Comparison of ENCODE assay signal across 8 cellular contexts in genomic region chrX:103629295-103630170, GRCh38. TPM values are rescaled to one million over a fixed set of nuclear protein-coding genes. Genes with fewer than 3 reads are reported as not detected.
A peak's percentile ranks its signal among the peaks of the same experiment; 100 is the strongest.
DNase-seq lines count a peak whose midpoint lies in the region; ATAC-seq and TF ChIP-seq lines count a peak whose summit lies in the region.

No MANE protein-coding gene starts in this region.

- peak; percentile 64 for TF ChIP-seq CTCF in AG04450 (IDR thresholded peaks at IDR 0.05; ENCODE audit: low read depth, low read length)
- TF ChIP-seq CTCF in OCI-LY3 (IDR thresholded peaks at IDR 0.05; ENCODE audit: low read depth, low read length) = peak; percentile 22; the same call in 1 of the 2 replicates
- peak; percentile 53 for TF ChIP-seq CTCF in osteoblast (IDR thresholded peaks at IDR 0.05; ENCODE audit: extremely low read depth, low read depth, low read length)

- H2AFZ ChIP-seq in OCI-LY3 (ENCODE audit: low read depth, low read length) (peak overlapping the region; percentile 96), osteoblast (ENCODE audit: low read length) (peak overlapping the region; percentile 90)

- no peaks in the 10 kb centered on the region for H4K20me1 ChIP-seq in OCI-LY3 (ENCODE audit: insufficient read depth, low read length)
- H4K20me1 ChIP-seq in osteoblast (ENCODE audit: insufficient read depth, low read length) = no peaks in the 10 kb centered on the region

- CTCF ChIA-PET in AG04450 (lab: Charles Lee) = interaction anchor here (0.6 to 2.0 kb wide), 28 partner anchors 10 to 212 kb away, joined by 3 to 18 read pairs (median 5); no protein-coding TSS in a partner anchor

- H3K4me2 ChIP-seq in OCI-LY3 (ENCODE audit: low read length) = peak overlapping the region; percentile 90
- peak overlapping the region; percentile 72 for H3K4me2 ChIP-seq in osteoblast (ENCODE audit: insufficient read depth, low read length)

- peak overlapping the region; percentile 71 for H3K4me3 ChIP-seq in AG04450 (ENCODE audit: low read depth, low read length)
- peak overlapping the region; percentile 98 for H3K4me3 ChIP-seq in OCI-LY3 (ENCODE audit: low read length)
- peak overlapping the region; percentile 82 for H3K4me3 ChIP-seq in osteoblast (ENCODE audit: insufficient read depth, low read length)

- no peaks in the 10 kb centered on the region for H3K36me3 ChIP-seq in OCI-LY3 (replicated peaks; ENCODE audit: low read depth, low read length)
- H3K36me3 ChIP-seq in osteoblast (ENCODE audit: insufficient read depth, low read length) = no peaks in the 10 kb centered on the region

- H3K9ac ChIP-seq in OCI-LY3 (ENCODE audit: low read length) = peak overlapping the region; percentile 87

- H3K27ac ChIP-seq in AG04450 (ENCODE audit: low read depth, low read length) (peak overlapping the region; percentile 77), OCI-LY3 (ENCODE audit: low read length) (peak overlapping the region; percentile 27), adipose tissue (ENCODE audit: low read depth, low read length) (peak overlapping the region; percentile 38), osteoblast (ENCODE audit: low read depth, low read length) (peak overlapping the region; percentile 74)

- peak; percentile 20 for DNase-seq in AG04450 (ENCODE audit: low read depth, low spot score)
- peak; percentile 62 for DNase-seq in HK-2 (ENCODE audit: unreplicated experiment)
- peak; percentile 82 for DNase-seq in cardiac septum (ENCODE audit: low spot score)
- no peak for DNase-seq in osteoblast (ENCODE audit: insufficient read length, low spot score, missing footprints)

- H3K27me3 ChIP-seq in AG04450 (ENCODE audit: control insufficient read depth, insufficient read depth, low read length) = no peaks in the 10 kb centered on the region
- H3K27me3 ChIP-seq in OCI-LY3 (ENCODE audit: low read depth, low read length) = no peaks in the 10 kb centered on the region
- H3K27me3 ChIP-seq in osteoblast (ENCODE audit: insufficient read depth, low read length) = peaks cover 13% of the 10 kb centered on the region

- H3K9me3 ChIP-seq in AG04450 (ENCODE audit: control insufficient read depth, insufficient read depth, low read length) (no peaks in the 10 kb centered on the region), OCI-LY3 (ENCODE audit: insufficient read depth, low read length) (no peaks in the 10 kb centered on the region), osteoblast (ENCODE audit: low read depth, low read length) (no peaks in the 10 kb centered on the region)

- ATAC-seq in GM18868 (IDR thresholded peaks at IDR 0.05; ENCODE audit: unreplicated experiment) (peak; percentile 39), HG03095 (IDR thresholded peaks at IDR 0.05; ENCODE audit: unreplicated experiment) (no peak)

- peaks cover 3% of the 10 kb centered on the region; the same call in 1 of the 2 replicates for H3K4me1 ChIP-seq in OCI-LY3 (ENCODE audit: low read length)
- peaks cover 3% of the 10 kb centered on the region for H3K4me1 ChIP-seq in osteoblast (ENCODE audit: insufficient read depth, low read length)

- intact Hi-C loops in cardiac septum (cut with DNase I) = loop anchor here (2.0 kb wide), 1 partner anchor 57 kb away; the partner anchor contains the start of gene MORF4L2

- no peaks in the 10 kb centered on the region for H3K79me2 ChIP-seq in OCI-LY3 (ENCODE audit: low read length)
- peaks cover 18% of the 10 kb centered on the region for H3K79me2 ChIP-seq in osteoblast (ENCODE audit: insufficient read depth, low read length)

- POLR2A ChIA-PET in AG04450 (lab: Yijun Ruan, JAX) = interaction anchor here (0.6 to 1.9 kb wide), 8 partner anchors 10 to 133 kb away, joined by 3 to 4 read pairs (median 4); partner anchors contain the start of gene TCEAL3

- WGBS in adipose tissue, 3 donors = 0 to 21% (median 0%) methylated on average over 32 to 50 of the region's 50 CpGs

RNA-seq across cellular contexts. Expression of gene TCEAL1, which starts 0.8 kb away (rescaled TPM):
- 19.2 and 24.9 TPM in 2 replicates for polyA plus RNA-seq in AG04450 (2011; rRNA removed)
- polyA minus RNA-seq in AG04450 (2011; rRNA and poly(A)+ RNA removed) = 3.1 and 4.0 TPM in 2 replicates
- polyA plus RNA-seq in adipose tissue = 10 to 100 TPM; 13.6 to 70.2 (median 20.8) TPM
- 22.1 TPM for total RNA-seq in cardiac septum
- 33.0 and 38.7 TPM in 2 replicates for total RNA-seq in osteoblast

RNA-seq across cellular contexts. Expression of gene TCEAL3, which starts 21.8 kb away (rescaled TPM):
- polyA plus RNA-seq in AG04450 (2011; rRNA removed) (23.0 and 28.1 TPM in 2 replicates), adipose tissue (100 to 1,000 TPM in 1 of 3 donors, 10 to 100 TPM in 2; 18.5 to 104 (median 18.8) TPM)
- 5.6 and 8.7 TPM in 2 replicates for polyA minus RNA-seq in AG04450 (2011; rRNA and poly(A)+ RNA removed)
- total RNA-seq in cardiac septum (24.7 TPM), osteoblast (12.7 and 13.0 TPM in 2 replicates)

RNA-seq across cellular contexts. Expression of gene TCEAL4, which starts 44.2 kb away (rescaled TPM):
- polyA plus RNA-seq in AG04450 (2011; rRNA removed) (36.2 and 43.9 TPM in 2 replicates), adipose tissue (100 to 1,000 TPM in 1 of 3 donors, 10 to 100 TPM in 2; 48.9 to 464 (median 89.0) TPM)
- 8.1 and 11.3 TPM in 2 replicates for polyA minus RNA-seq in AG04450 (2011; rRNA and poly(A)+ RNA removed)
- total RNA-seq in cardiac septum (68.0 TPM), osteoblast (38.3 and 45.6 TPM in 2 replicates)

RNA-seq across cellular contexts. Expression of gene MORF4L2, which starts 57.0 kb away (rescaled TPM):
- 452 and 562 TPM in 2 replicates for polyA plus RNA-seq in AG04450 (2011; rRNA removed)
- polyA minus RNA-seq in AG04450 (2011; rRNA and poly(A)+ RNA removed) = 198 and 254 TPM in 2 replicates
- polyA plus RNA-seq in adipose tissue = 100 to 1,000 TPM; 141 to 304 (median 184) TPM
- total RNA-seq in cardiac septum = 171 TPM
- total RNA-seq in osteoblast = 678 and 953 TPM in 2 replicates

Comparison
In these comparisons a context has a peak if more than half of its experiments do, and no peak if none do; other contexts are left out.
1. H3K27ac ChIP-seq: peak in every context shown above with its lines; median percentile 77 in AG04450; 74 in osteoblast; 38 in adipose tissue; 27 in OCI-LY3.